ENCODE assay signal across 11 cellular contexts in genomic region chr7:6161463-6162330, GRCh38. TPM values are rescaled to one million over a fixed set of nuclear protein-coding genes. Genes with fewer than 3 reads are reported as not detected.
DNase-seq lines count a peak whose midpoint lies in the region; ATAC-seq and TF ChIP-seq lines count a peak whose summit lies in the region.
"Had no signal": no experiment of that assay in that cellular context is flagged by ENCODE, and none has a peak within 500 bp of the region (broad histone marks: within the 10 kb centered on the region; RNA-seq: fewer than 3 reads in every experiment).

No MANE protein-coding gene starts in this region.

- H3K4me3 Mint-ChIP-seq in activated T-cell treated with anti-CD3 and anti-CD28 coated beads, Interleukin-2, amount 50 U/mL, for 72 hours: no peak overlapping the region
- H3K4me3 Mint-ChIP-seq: activated T-cell treated with anti-CD3 and anti-CD28 coated beads, Interleukin-2, amount 50 U/mL, for 4 hours had no signal

- TF ChIP-seq CTCF in ascending aorta (IDR thresholded peaks at IDR 0.05): no peak

- peak overlapping the region in 1 of 5 donors; percentile 34 for H3K9ac ChIP-seq in subcutaneous abdominal adipose tissue (ENCODE audit: low read length in 5 of 5)

- H3K27me3 ChIP-seq in ascending aorta (no peaks in the 10 kb centered on the region), subcutaneous abdominal adipose tissue (ENCODE audit: control insufficient read depth in 5 of 5, insufficient read depth in 4 of 5, low read length in 5 of 5) (no peaks in the 10 kb centered on the region)

- H3K27ac Mint-ChIP-seq in activated T-cell treated with anti-CD3 and anti-CD28 coated beads, Interleukin-2, amount 50 U/mL, for 72 hours: peak overlapping the region; percentile 19

- H3K4me3 ChIP-seq in ascending aorta: peak overlapping the region in 1 of 2 donors; percentile 38
- no peak overlapping the region for H3K4me3 ChIP-seq in subcutaneous abdominal adipose tissue (ENCODE audit: low read depth in 1 of 5, low read length in 5 of 5)

- H3K36me3 ChIP-seq in ascending aorta: peaks cover 41 to 57% of the 10 kb centered on the region in 2 donors
- peaks cover 0 to 62% (median 57%) of the 10 kb centered on the region in 5 donors for H3K36me3 ChIP-seq in subcutaneous abdominal adipose tissue (ENCODE audit: control insufficient read depth in 5 of 5, insufficient read depth in 5 of 5, low read length in 5 of 5)

- H3K27ac ChIP-seq in ascending aorta (peak overlapping the region; percentile 92 to 96), subcutaneous abdominal adipose tissue (ENCODE audit: low read depth, low read length) (peak overlapping the region; percentile 46)

- ATAC-seq in activated T-cell treated with anti-CD3 and anti-CD28 coated beads, Interleukin-2, amount 50 U/mL, for 72 hours (replicated peaks in 1 of 2): no peak
- ATAC-seq in HG02623 (IDR thresholded peaks at IDR 0.05; ENCODE audit: unreplicated experiment) (peak; percentile 52), GM19463 (IDR thresholded peaks at IDR 0.05; ENCODE audit: unreplicated experiment) (no peak)
- ATAC-seq: activated T-cell treated with anti-CD3 and anti-CD28 coated beads, Interleukin-2, amount 50 U/mL, for 4 hours had no signal

- intact Hi-C loops in ascending aorta (cut with DNase I): loop anchor here (1.0 to 10.0 kb wide), 3 partner anchors 14 to 283 kb away; partner anchors contain the start of gene DAGLB

- no peaks in the 10 kb centered on the region for H3K4me1 Mint-ChIP-seq in activated T-cell treated with anti-CD3 and anti-CD28 coated beads, Interleukin-2, amount 50 U/mL, for 72 hours (ENCODE audit: low read depth)

- no peaks in the 10 kb centered on the region for H3K27me3 Mint-ChIP-seq in activated T-cell treated with anti-CD3 and anti-CD28 coated beads, Interleukin-2, amount 50 U/mL, for 72 hours (ENCODE audit: low read depth)

- H3K36me3 Mint-ChIP-seq in activated T-cell treated with anti-CD3 and anti-CD28 coated beads, Interleukin-2, amount 50 U/mL, for 72 hours (ENCODE audit: insufficient read depth in 2 of 2): peaks cover 0 to 3% of the 10 kb centered on the region in 2 donors

- no peaks in the 10 kb centered on the region for H3K9me3 Mint-ChIP-seq in activated T-cell treated with anti-CD3 and anti-CD28 coated beads, Interleukin-2, amount 50 U/mL, for 72 hours
- H3K9me3 Mint-ChIP-seq: activated T-cell treated with anti-CD3 and anti-CD28 coated beads, Interleukin-2, amount 50 U/mL, for 4 hours had no signal

- no peak for DNase-seq in activated T-cell treated with anti-CD3 and anti-CD28 coated beads, Interleukin-2, amount 50 U/mL, for 72 hours
- no peak for DNase-seq in activated T-cell treated with anti-CD3 and anti-CD28 coated beads, Interleukin-2, amount 50 U/mL, for 48 hours
- DNase-seq in ascending aorta (ENCODE audit: low spot score in 2 of 2) (no peak), AG08396 (ENCODE audit: low spot score) (no peak), NCI-H748 treated with DMSO at 0.1 percent for 48 hours (lab: John Stamatoyannopoulos, UW) (no peak)
- DNase-seq: ACHN; activated T-cell treated with anti-CD3 and anti-CD28 coated beads, Interleukin-2, amount 50 U/mL, for 4 hours; NCI-H446 had no signal

- no peaks in the 10 kb centered on the region for H3K9me3 ChIP-seq in ascending aorta
- no peaks in the 10 kb centered on the region for H3K9me3 ChIP-seq in subcutaneous abdominal adipose tissue (ENCODE audit: control insufficient read depth in 5 of 5, low read length in 5 of 5)

- H3K4me1 ChIP-seq in ascending aorta (peaks cover 5 to 24% of the 10 kb centered on the region in 2 donors), subcutaneous abdominal adipose tissue (ENCODE audit: control insufficient read depth in 5 of 5, insufficient read depth in 5 of 5, low read length in 5 of 5) (peaks cover 5 to 25% (median 17%) of the 10 kb centered on the region in 5 donors)

RNA-seq across cellular contexts. Expression of gene USP42, which starts 56.9 kb away (rescaled TPM):
- total RNA-seq in activated T-cell treated with anti-CD3 and anti-CD28 coated beads, Interleukin-2, amount 50 U/mL, for 72 hours: 10 to 100 TPM; 10.3 to 11.3 TPM
- total RNA-seq in ascending aorta: 1.5 TPM
